In the genomic region with DNA sequence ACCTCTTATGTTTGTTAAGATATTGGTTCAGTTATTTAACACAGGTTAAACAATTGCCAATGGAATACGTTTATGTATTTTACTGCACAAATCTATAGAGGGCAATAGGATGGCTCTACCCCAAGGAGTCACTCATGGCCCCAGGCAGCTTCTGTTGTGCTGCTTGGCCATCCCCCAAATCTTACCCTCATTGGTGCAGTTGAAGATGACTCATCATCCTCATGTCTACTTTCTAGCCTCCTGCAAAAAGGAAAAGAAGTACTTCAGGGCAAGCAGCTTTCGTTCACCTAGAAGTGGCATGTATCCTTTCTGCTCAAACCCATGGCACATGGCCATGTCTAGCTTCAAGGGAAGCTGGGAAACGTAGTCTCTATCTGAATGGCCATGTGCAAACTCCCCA, we compare ENCODE assay signal across 23 cellular contexts. TPM values are rescaled to one million over a fixed set of nuclear protein-coding genes. Genes with fewer than 3 reads are reported as not detected.
DNase-seq lines count a peak whose midpoint lies in the region; ATAC-seq, FAIRE-seq and TF ChIP-seq lines count a peak whose summit lies in the region.
"Had no signal": no experiment of that assay in that cellular context is flagged by ENCODE, and none has a peak within 500 bp of the region (broad histone marks: within the 10 kb centered on the region; RNA-seq: fewer than 3 reads in every experiment).

No MANE protein-coding gene starts in this region.

- DNase-seq in EH (ENCODE audit: low read depth) (peak; percentile 45), H54 (ENCODE audit: insufficient read length, low spot score) (no peak), RKO (ENCODE audit: low spot score) (peak; percentile 24), endothelial cell of umbilical vein (ENCODE audit: low read depth, low spot score) (no peak), SK-N-SH (no peak), NCI-H1930 (lab: John Stamatoyannopoulos, UW) (no peak), cerebellum (ENCODE audit: low spot score) (no peak)
- DNase-seq: CD8-positive, alpha-beta T cell; HCEC 1CT; KG1; MG63; NCI-H1092 treated with DMSO at 0.1 percent for 48 hours; NCI-H2107; NCI-H69; Right ventricle myocardium superior had no signal

- TF ChIP-seq RAD21 in SK-N-SH (IDR thresholded peaks at IDR 0.05; ENCODE audit: low read length), result no peak

- H3K4me1 ChIP-seq in endothelial cell of umbilical vein (ENCODE audit: control insufficient read depth, extremely low read depth, insufficient read depth, low read length) (no peaks in the 10 kb centered on the region), SK-N-SH (ENCODE audit: control insufficient read depth in 1 of 2, insufficient read depth in 2 of 2, low read depth in 1 of 2, low read length in 1 of 2) (peaks cover 0 to 4% of the 10 kb centered on the region in 2 experiments; a peak in 1 of 4 replicates)

- WGBS in SK-N-SH (ENCODE audit: low lambda C conversion rate), result 45% methylated on average over 3 of the region's 3 CpGs

- H3F3A ChIP-seq in SK-N-SH (replicated peaks; ENCODE audit: insufficient read depth), result no peaks in the 10 kb centered on the region

- H3K9me2 ChIP-seq in SK-N-SH, result no peaks in the 10 kb centered on the region

- H3K79me2 ChIP-seq in endothelial cell of umbilical vein (ENCODE audit: control insufficient read depth, insufficient read depth, low read length), result no peaks in the 10 kb centered on the region
- H3K79me2 ChIP-seq in SK-N-SH (ENCODE audit: insufficient read depth), result no peaks in the 10 kb centered on the region

- FAIRE-seq in H54 (lab: Jason Lieb, UNC), result peak; percentile 50
- no peak for FAIRE-seq in endothelial cell of umbilical vein (lab: Jason Lieb, UNC)
- FAIRE-seq: D721Med, GM19239 had no signal

- CTCF ChIA-PET in endothelial cell of umbilical vein (lab: Charles Lee), result no interaction called here
- CTCF ChIA-PET in SK-N-SH (lab: Yijun Ruan, JAX), result interaction anchor here (0.6 to 0.7 kb wide), 2 partner anchors 40 to 645 kb away, joined by 3 read pairs; no protein-coding TSS in a partner anchor

- H4K20me1 ChIP-seq in endothelial cell of umbilical vein (replicated peaks; ENCODE audit: control insufficient read depth, extremely low read depth, insufficient read depth, low read length), result no peaks in the 10 kb centered on the region
- no peaks in the 10 kb centered on the region for H4K20me1 ChIP-seq in SK-N-SH (ENCODE audit: insufficient read depth)

- no peaks in the 10 kb centered on the region for H3K9me1 ChIP-seq in endothelial cell of umbilical vein (replicated peaks; ENCODE audit: control insufficient read depth, extremely low read depth, insufficient read depth, low read length)

- H3K27ac ChIP-seq in endothelial cell of umbilical vein (ENCODE audit: insufficient read depth, low read depth, low read length) (no peak overlapping the region), SK-N-SH (ENCODE audit: low read depth in 2 of 2, low read length in 1 of 2) (no peak overlapping the region)
- H3K27ac ChIP-seq: HL-60, PC-9 had no signal

- TF ChIP-seq CTCF in endothelial cell of umbilical vein (IDR thresholded peaks at IDR 0.05; ENCODE audit: extremely low read depth in 1 of 2, insufficient read depth in 1 of 2, low read depth in 1 of 2, low read length in 2 of 2) (no peak), SK-N-SH (IDR thresholded peaks at IDR 0.05) (no peak)

- no peak for TF ChIP-seq POLR2A in H54 (IDR thresholded peaks at IDR 0.05; ENCODE audit: low read depth, low read length)
- no peak for TF ChIP-seq POLR2A in endothelial cell of umbilical vein (IDR thresholded peaks at IDR 0.05; ENCODE audit: low read depth, low read length)

- H2AFZ ChIP-seq in endothelial cell of umbilical vein (ENCODE audit: low read depth, low read length) (no peak overlapping the region), SK-N-SH (ENCODE audit: low read depth) (no peak overlapping the region)
- H2AFZ ChIP-seq: PC-9 had no signal

- H3K4me3 ChIP-seq in endothelial cell of umbilical vein (replicated peaks in 1 of 3; ENCODE audit: insufficient read depth in 1 of 3, low read depth in 1 of 3, low read length in 3 of 3) (no peak overlapping the region), SK-N-SH (ENCODE audit: low read depth in 2 of 2, low read length in 1 of 2) (no peak overlapping the region)
- H3K4me3 ChIP-seq: MG63, PC-9 had no signal

- H3K9ac ChIP-seq in endothelial cell of umbilical vein (replicated peaks; ENCODE audit: extremely low read depth, insufficient read depth, low read length), result no peak overlapping the region
- no peak overlapping the region for H3K9ac ChIP-seq in SK-N-SH

- dilution Hi-C loops in endothelial cell of umbilical vein (cut with MboI; ENCODE audit: extremely low pct_ligation_motif_present, low sequenced_read_pairs), result no loop called here

- POLR2A ChIA-PET in endothelial cell of umbilical vein (lab: Charles Lee) (no interaction called here), SK-N-SH (lab: Yijun Ruan, JAX) (no interaction called here)

- H3K4me2 ChIP-seq in endothelial cell of umbilical vein (ENCODE audit: insufficient read depth, low read length), result no peak overlapping the region
- H3K4me2 ChIP-seq in SK-N-SH, result no peak overlapping the region
- H3K4me2 ChIP-seq: PC-9 had no signal

- intact Hi-C loops in endothelial cell of umbilical vein (cut with micrococcal nuclease), result no loop called here

- H3K36me3 ChIP-seq in endothelial cell of umbilical vein (ENCODE audit: control insufficient read depth in 2 of 2, extremely low read depth in 1 of 2, insufficient read depth in 2 of 2, low read length in 2 of 2) (no peaks in the 10 kb centered on the region), SK-N-SH (replicated peaks in 1 of 2; ENCODE audit: control insufficient read depth in 1 of 2, insufficient read depth in 2 of 2, low read length in 1 of 2) (no peaks in the 10 kb centered on the region)
- H3K36me3 ChIP-seq: MG63 had no signal

- peaks cover 8 to 30% of the 10 kb centered on the region in 2 experiments for H3K27me3 ChIP-seq in endothelial cell of umbilical vein (ENCODE audit: control insufficient read depth in 2 of 2, insufficient read depth in 2 of 2, low read length in 2 of 2)
- H3K27me3 ChIP-seq in SK-N-SH (ENCODE audit: insufficient read depth), result no peaks in the 10 kb centered on the region; the same call in 1 of the 2 replicates
- H3K27me3 ChIP-seq: MG63 had no signal

- ATAC-seq in GM19397 (IDR thresholded peaks at IDR 0.05; ENCODE audit: unreplicated experiment), result no peak
- ATAC-seq: CD8-positive, alpha-beta T cell; SK-N-SH treated with all-trans-retinoic acid at 6 μM for 48 hours had no signal

- BruUV-seq in endothelial cell of umbilical vein (replicated peaks; lab: Mats Ljungman, UMichigan), result no TSS peak

- H3K9me3 ChIP-seq in endothelial cell of umbilical vein (replicated peaks; ENCODE audit: control insufficient read depth, insufficient read depth, low read length) (no peaks in the 10 kb centered on the region), SK-N-SH (no peaks in the 10 kb centered on the region)
- H3K9me3 ChIP-seq: MG63 had no signal

- no peak for TF ChIP-seq EP300 in SK-N-SH (IDR thresholded peaks at IDR 0.05; ENCODE audit: borderline replicate concordance in 1 of 2, low read depth in 1 of 2, low read length in 1 of 2)

TF ChIP-seq in endothelial cell of umbilical vein, 7 proteins besides CTCF, POLR2A, EP300 and RAD21:
- peak; percentile 8 for TF ChIP-seq JUN (IDR thresholded peaks at IDR 0.05; ENCODE audit: borderline replicate concordance, insufficient read depth, insufficient read length, low read depth)
- no peak for TF ChIP-seq FOS (IDR thresholded peaks at IDR 0.05; ENCODE audit: borderline replicate concordance, insufficient read depth, low read length)
- no peak for TF ChIP-seq EZH2 (IDR thresholded peaks at IDR 0.05; ENCODE audit: borderline replicate concordance, low read depth, low read length, severe bottlenecking)
TF ChIP-seq in endothelial cell of umbilical vein: peak in this region for 1.

TF ChIP-seq in SK-N-SH, 30 proteins besides CTCF, POLR2A, EP300 and RAD21:
- TF ChIP-seq CHD2 (IDR thresholded peaks at IDR 0.05; ENCODE audit: low read length, partially characterized antibody) (no peak), GABPA (IDR thresholded peaks at IDR 0.05; ENCODE audit: low read depth) (no peak), MXI1 (IDR thresholded peaks at IDR 0.05; ENCODE audit: low read depth, low read length) (no peak)

RNA-seq across cellular contexts. Expression of gene PHOX2B, which starts 14.2 kb away (rescaled TPM):
- total RNA-seq in endothelial cell of umbilical vein, result not detected in 2 replicates
- polyA plus RNA-seq in endothelial cell of umbilical vein, result not detected in 2 replicates
- not detected in 2 replicates for polyA plus RNA-seq in endothelial cell of umbilical vein (2011; cell fraction: cytosol; rRNA removed)
- polyA plus RNA-seq in endothelial cell of umbilical vein (2011; cell fraction: nucleus; rRNA removed), result not detected in 2 replicates
- polyA plus RNA-seq in endothelial cell of umbilical vein (2012), result not detected in 2 replicates
- polyA minus RNA-seq in endothelial cell of umbilical vein, result not detected in 2 replicates
- polyA minus RNA-seq in endothelial cell of umbilical vein (2011; cell fraction: cytosol; rRNA and poly(A)+ RNA removed), result not detected
- not detected in 2 replicates for polyA minus RNA-seq in endothelial cell of umbilical vein (2011; cell fraction: nucleus; rRNA and poly(A)+ RNA removed)
- 0.95 and 2.2 TPM in 2 replicates for polyA plus RNA-seq in SK-N-SH (2012; rRNA removed)
- polyA plus RNA-seq in SK-N-SH (2012; cell fraction: cytosol; rRNA removed), result 2.2 and 4.3 TPM in 2 replicates
- polyA plus RNA-seq in SK-N-SH (2012; cell fraction: nucleus; rRNA removed), result 0.93 and 2.3 TPM in 2 replicates
- total RNA-seq in cerebellum, result 0.18 TPM
- total RNA-seq: CD8-positive, alpha-beta T cell; PC-9; Right ventricle myocardium superior; T-helper 1 cell treated with Interleukin-12 subunit alpha and Interleukin-12 subunit beta and Interleukin-4 antibody, amounts not matched to agents 30 ng/mL and 1 ng/mL, for 36 hours had no signal
- polyA plus RNA-seq: BJ had no signal

Comparison
In these comparisons a context has a peak if more than half of its experiments do, and no peak if none do; other contexts are left out.
1. DNase-seq: peak in EH (single experiment) and RKO (single experiment); none in H54 (single experiment), endothelial cell of umbilical vein (single experiment), SK-N-SH (single experiment), NCI-H1930 (0 of 2) and cerebellum (single experiment).